Comparison of ENCODE assay signal across 27 cellular contexts in genomic region chr6:47404436-47404835, GRCh38.
A peak's percentile ranks its signal among the peaks of the same experiment; 100 is the strongest.
DNase-seq lines count a peak whose midpoint lies in the region; ATAC-seq and TF ChIP-seq lines count a peak whose summit lies in the region.
"Had no signal": no experiment of that assay in that cellular context is flagged by ENCODE, and none has a peak within 500 bp of the region (broad histone marks: within the 10 kb centered on the region; RNA-seq: fewer than 3 reads in every experiment).

No MANE protein-coding gene starts in this region.

- no peaks in the 10 kb centered on the region for H3K9me3 Mint-ChIP-seq in activated T-helper 17 cell treated with anti-CD3 and anti-CD28 coated beads, Interleukin-2, amount 50 U/mL, for 72 hours
- H3K9me3 Mint-ChIP-seq: CD4-positive, alpha-beta T cell had no signal

- H3K27ac Mint-ChIP-seq in activated T-helper 17 cell treated with anti-CD3 and anti-CD28 coated beads, Interleukin-2, amount 50 U/mL, for 72 hours = no peak overlapping the region
- H3K27ac Mint-ChIP-seq: CD4-positive, alpha-beta T cell had no signal

- DNase-seq in Daoy (ENCODE audit: low read depth) (peak; percentile 14), NCI-H69 (lab: John Stamatoyannopoulos, UW) (peak; percentile 12), glomerular visceral epithelial cell (ENCODE audit: extremely low spot score) (peak; percentile 24), transverse colon (no peak), right cardiac atrium (no peak), substantia nigra (lab: John Stamatoyannopoulos, UW) (no peak)
- DNase-seq: AML-193; CD4-positive, alpha-beta T cell; COR-L47; DMS 273 treated with DMSO at 0.1 percent for 48 hours; DMS79; GF-D8; GOT3; Kasumi-1; MV-4-11; NCI-H1105; NCI-H1436 treated with DMSO at 0.1 percent for 48 hours; NCI-H187 treated with DMSO at 0.1 percent for 48 hours; NCI-H2171 treated with DMSO at 0.1 percent for 48 hours; NCI-H446; NCI-H526; SIG-M5 had no signal

- H3K27me3 Mint-ChIP-seq in activated T-helper 17 cell treated with anti-CD3 and anti-CD28 coated beads, Interleukin-2, amount 50 U/mL, for 72 hours = peaks cover 6% of the 10 kb centered on the region
- H3K27me3 Mint-ChIP-seq: CD4-positive, alpha-beta T cell had no signal

- peaks cover 8 to 47% (median 23%) of the 10 kb centered on the region in 4 donors for H3K4me1 ChIP-seq in transverse colon
- no peaks in the 10 kb centered on the region for H3K4me1 ChIP-seq in right cardiac atrium (ENCODE audit: control insufficient read depth, insufficient read depth, low read length)

- no peak overlapping the region for H3K4me3 Mint-ChIP-seq in activated T-helper 17 cell treated with anti-CD3 and anti-CD28 coated beads, Interleukin-2, amount 50 U/mL, for 72 hours
- H3K4me3 Mint-ChIP-seq: CD4-positive, alpha-beta T cell had no signal

- TF ChIP-seq EP300 in transverse colon (IDR thresholded peaks at IDR 0.05; ENCODE audit: low read depth) = no peak

- H3K27ac ChIP-seq in transverse colon = peak overlapping the region; percentile 71 to 78 (median 74)
- H3K27ac ChIP-seq in right cardiac atrium (ENCODE audit: low read length) = no peak overlapping the region
- no peak overlapping the region for H3K27ac ChIP-seq in substantia nigra (ENCODE audit: low read depth, low read length, poor library complexity, severe bottlenecking)
- H3K27ac ChIP-seq: BLaER1 treated with 17β-estradiol and CSF1 and Interleukin-3, amounts not matched to agents 10 nM and 100 nM; SK-N-MC had no signal

- H3K9me3 ChIP-seq in transverse colon = no peaks in the 10 kb centered on the region
- no peaks in the 10 kb centered on the region for H3K9me3 ChIP-seq in right cardiac atrium (ENCODE audit: control insufficient read depth, low read length)
- H3K9me3 ChIP-seq: A549; BLaER1 treated with 17β-estradiol and CSF1 and Interleukin-3, amounts not matched to agents 10 nM and 100 nM; HAP-1 had no signal

- in situ Hi-C loops in transverse colon (cut with MboI; ENCODE audit: low pct_ligation_motif_present in 1 of 4, low pct_unique_long_range_greater_than_20kb in 1 of 4, low sequenced_read_pairs in 3 of 4) = loop anchor here in 3 of 4 donors (25.0 kb wide), 3 partner anchors 183 to 383 kb away; partner anchors contain the start of gene OPN5 (in 1 of the 3)

- no peak for ATAC-seq in right cardiac atrium
- ATAC-seq in activated T-helper 17 cell treated with anti-CD3 and anti-CD28 coated beads, Interleukin-2, amount 50 U/mL, for 72 hours (replicated peaks) = no peak

- H3K4me3 ChIP-seq in transverse colon = no peak overlapping the region
- H3K4me3 ChIP-seq in right cardiac atrium (ENCODE audit: low read length) = no peak overlapping the region
- H3K4me3 ChIP-seq: A549; BLaER1 treated with 17β-estradiol and CSF1 and Interleukin-3, amounts not matched to agents 10 nM and 100 nM; HAP-1; SK-N-MC had no signal

- no peaks in the 10 kb centered on the region for H3K36me3 Mint-ChIP-seq in activated T-helper 17 cell treated with anti-CD3 and anti-CD28 coated beads, Interleukin-2, amount 50 U/mL, for 72 hours (ENCODE audit: low read depth)

- no peak for TF ChIP-seq POLR2A in transverse colon (IDR thresholded peaks at IDR 0.05)

- TF ChIP-seq CTCF in transverse colon (IDR thresholded peaks at IDR 0.05) = no peak

- H3K27me3 ChIP-seq in transverse colon = no peaks in the 10 kb centered on the region
- no peaks in the 10 kb centered on the region for H3K27me3 ChIP-seq in right cardiac atrium (ENCODE audit: control insufficient read depth, insufficient read depth)
- H3K27me3 ChIP-seq: BLaER1 treated with 17β-estradiol and CSF1 and Interleukin-3, amounts not matched to agents 10 nM and 100 nM had no signal

- H3K36me3 ChIP-seq in transverse colon = no peaks in the 10 kb centered on the region
- H3K36me3 ChIP-seq: BLaER1 treated with 17β-estradiol and CSF1 and Interleukin-3, amounts not matched to agents 10 nM and 100 nM; HAP-1 had no signal

- intact Hi-C loops in transverse colon (cut with DNase I; ENCODE audit: low total_unique reads) = no loop called here
- intact Hi-C loops in right cardiac atrium (cut with DNase I) = no loop called here

- WGBS in transverse colon (ENCODE audit: low coverage in 1 of 2), 2 donors = 74 to 75% methylated on average over 2 to 4 of the region's 4 CpGs
- WGBS in right cardiac atrium = 74% methylated on average over 4 of the region's 4 CpGs

- no peaks in the 10 kb centered on the region for H3K4me1 Mint-ChIP-seq in activated T-helper 17 cell treated with anti-CD3 and anti-CD28 coated beads, Interleukin-2, amount 50 U/mL, for 72 hours

Comparison
In these comparisons a context has a peak if more than half of its experiments do, and no peak if none do; other contexts are left out.
1. DNase-seq: peak in Daoy (single experiment), NCI-H69 (single experiment) and glomerular visceral epithelial cell (single experiment); none in transverse colon (single experiment), right cardiac atrium (0 of 3) and substantia nigra (0 of 49).
2. H3K27ac ChIP-seq: peak in transverse colon (4 of 4); none in right cardiac atrium (single experiment) and substantia nigra (single experiment).